1 cellular context compared by ENCODE assay signal in the genomic region with DNA sequence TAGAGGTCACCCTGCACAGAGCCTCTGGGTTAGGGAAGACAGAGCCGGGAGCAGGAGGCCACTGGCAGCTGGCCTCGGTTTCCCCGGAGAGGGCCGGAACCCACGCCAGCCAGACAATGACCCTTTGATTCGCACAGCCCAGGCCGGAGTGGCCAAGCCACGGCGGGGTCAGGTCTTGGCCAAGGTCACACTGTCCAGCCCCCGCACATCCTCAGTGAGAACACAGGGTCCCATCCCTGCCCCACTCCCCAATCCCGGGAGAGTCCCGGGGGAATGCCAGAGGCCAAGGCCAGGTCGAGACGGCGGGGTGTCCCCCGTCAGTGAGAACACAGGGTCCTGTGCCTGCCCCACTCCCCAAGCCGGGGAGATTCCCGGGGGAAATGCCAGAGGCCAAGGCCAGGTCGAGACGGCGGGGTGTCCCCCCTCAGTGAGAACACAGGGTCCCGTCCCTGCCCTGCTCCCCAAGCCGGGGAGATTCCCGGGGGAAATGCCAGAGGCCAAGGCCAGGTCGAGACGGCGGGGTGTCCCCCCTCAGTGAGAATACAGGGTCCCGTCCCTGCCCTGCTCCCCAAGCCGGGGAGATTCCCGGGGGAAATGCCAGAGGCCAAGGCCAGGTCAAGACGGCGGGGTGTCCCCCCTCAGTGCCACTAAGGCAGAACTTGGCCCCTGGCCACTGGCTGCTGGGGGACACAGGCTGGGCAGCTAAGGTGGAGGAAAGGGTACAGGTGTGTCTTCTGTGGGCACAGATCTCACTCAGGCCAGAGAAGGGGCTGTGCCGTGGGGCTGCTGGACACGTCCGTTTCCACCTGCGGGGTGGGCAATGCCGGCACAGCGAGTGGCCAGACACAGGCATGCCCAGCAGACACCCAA.
TF ChIP-seq lines count a peak whose summit lies in the region.

No MANE protein-coding gene starts in this region.

TF ChIP-seq in GM12878, 131 proteins besides CTCF, POLR2A, EP300 and RAD21 (continued from another document):
- TF ChIP-seq HDAC2 (IDR thresholded peaks at IDR 0.05) = no peak
